Comparison of ENCODE assay signal across 8 cellular contexts in the genomic region with DNA sequence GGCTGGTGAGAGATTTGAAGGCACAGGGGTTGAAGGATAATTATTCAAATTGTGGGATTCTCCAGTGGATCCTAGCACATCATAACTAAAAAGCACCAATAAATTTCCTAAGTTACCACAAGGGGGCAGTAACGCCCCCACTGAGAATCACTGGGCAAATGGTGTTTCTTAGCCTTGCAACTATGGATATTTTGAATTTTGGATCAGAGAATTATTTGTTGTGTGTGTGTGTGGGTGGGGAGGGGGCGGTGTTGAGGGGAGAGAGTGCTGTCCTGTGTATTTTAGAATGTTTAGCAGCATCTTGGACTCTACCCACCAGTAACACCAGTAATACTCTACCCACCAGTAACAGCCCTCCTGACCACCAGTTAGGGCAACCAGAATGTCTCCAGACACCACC.
DNase-seq lines count a peak whose midpoint lies in the region; ATAC-seq, FAIRE-seq and TF ChIP-seq lines count a peak whose summit lies in the region.

No MANE protein-coding gene starts in this region.

- TF ChIP-seq RAD21 in liver (IDR thresholded peaks at IDR 0.05) = peak; percentile 78 to 81

- FAIRE-seq in D721Med (lab: Jason Lieb, UNC) = no peak

- H3K9me3 ChIP-seq in body of pancreas (no peaks in the 10 kb centered on the region), liver (ENCODE audit: control insufficient read depth in 4 of 4, low read length in 3 of 4) (no peaks in the 10 kb centered on the region)

- no peak overlapping the region for H3K4me3 ChIP-seq in body of pancreas
- H3K4me3 ChIP-seq in liver (ENCODE audit: low read depth in 1 of 3, low read length in 3 of 3) = no peak overlapping the region

- H3K27ac ChIP-seq in body of pancreas (no peak overlapping the region), liver (ENCODE audit: low read depth in 1 of 2, low read length in 2 of 2) (no peak overlapping the region)

- TF ChIP-seq POLR2A in body of pancreas (IDR thresholded peaks at IDR 0.05) = no peak

- ATAC-seq in GM19452 (IDR thresholded peaks at IDR 0.05; ENCODE audit: unreplicated experiment) (peak; percentile 69), body of pancreas (peak; percentile 64), GM19328 (IDR thresholded peaks at IDR 0.05; ENCODE audit: unreplicated experiment) (no peak), GM21447 (IDR thresholded peaks at IDR 0.05; ENCODE audit: unreplicated experiment) (no peak)

- DNase-seq in D721Med (ENCODE audit: insufficient read length, low spot score) (no peak), body of pancreas (peak; percentile 17 to 31 (median 20)), HPDE6-E6E7 (ENCODE audit: extremely low spot score) (no peak)

- no peaks in the 10 kb centered on the region for H3K27me3 ChIP-seq in body of pancreas
- H3K27me3 ChIP-seq in liver (ENCODE audit: control insufficient read depth in 4 of 4, insufficient read depth in 4 of 4, low read length in 3 of 4) = no peaks in the 10 kb centered on the region

- peak; percentile 73 for TF ChIP-seq CTCF in D721Med (IDR thresholded peaks at IDR 0.05; ENCODE audit: insufficient read depth, missing control alignments)
- TF ChIP-seq CTCF in LNCAP (IDR thresholded peaks at IDR 0.05) = peak; percentile 75
- peak; percentile 68 to 79 (median 69) for TF ChIP-seq CTCF in body of pancreas (IDR thresholded peaks at IDR 0.05)
- TF ChIP-seq CTCF in liver (IDR thresholded peaks at IDR 0.05; ENCODE audit: low read depth, low read length, missing input control) = peak; percentile 85

- 10% methylated on average over 2 of the region's 2 CpGs for WGBS in body of pancreas, 2 donors
- WGBS in liver = 10% methylated on average over 2 of the region's 2 CpGs

- H3K4me1 ChIP-seq in body of pancreas (no peaks in the 10 kb centered on the region), liver (ENCODE audit: control insufficient read depth in 4 of 4, insufficient read depth in 4 of 4, low read length in 3 of 4) (no peaks in the 10 kb centered on the region)

- H3K36me3 ChIP-seq in body of pancreas (replicated peaks in 1 of 2; ENCODE audit: insufficient read depth in 1 of 2, low read depth in 2 of 2) = no peaks in the 10 kb centered on the region
- H3K36me3 ChIP-seq in liver (ENCODE audit: control insufficient read depth in 4 of 4, insufficient read depth in 3 of 4, low read depth in 1 of 4, low read length in 3 of 4) = no peaks in the 10 kb centered on the region

- no peak overlapping the region for H3K9ac ChIP-seq in liver (ENCODE audit: low read depth in 1 of 2, low read length in 2 of 2)

- intact Hi-C loops in body of pancreas (cut with DNase I) = no loop called here

TF ChIP-seq in liver, 16 proteins besides CTCF, POLR2A, EP300 and RAD21:
- TF ChIP-seq FOXA2 (IDR thresholded peaks at IDR 0.05) (no peak), TAF1 (conservative IDR thresholded peaks at IDR 0.05) (no peak), EGR1 (IDR thresholded peaks at IDR 0.05; ENCODE audit: low read depth in 2 of 2) (no peak), GABPA (IDR thresholded peaks at IDR 0.05 in 1 of 2, conservative IDR thresholded peaks at IDR 0.05 in 1 of 2) (no peak), ATF3 (IDR thresholded peaks at IDR 0.05) (no peak)

Comparison
In these comparisons a context has a peak if more than half of its experiments do, and no peak if none do; other contexts are left out.
1. DNase-seq: peak in body of pancreas (4 of 4); none in D721Med (single experiment) and HPDE6-E6E7 (single experiment).
2. ATAC-seq: peak in GM19452 (single experiment) and body of pancreas (single experiment); none in GM19328 (single experiment) and GM21447 (single experiment).
3. Peak in every context shown above with its lines, with median percentiles within 50 percentile points of each other: CTCF ChIP-seq.